15 cellular contexts compared by ENCODE assay signal in genomic region chr3:4841783-4842440, GRCh38.
DNase-seq lines count a peak whose midpoint lies in the region; ATAC-seq and TF ChIP-seq lines count a peak whose summit lies in the region.
"Had no signal": no experiment of that assay in that cellular context is flagged by ENCODE, and none has a peak within 500 bp of the region (broad histone marks: within the 10 kb centered on the region; RNA-seq: fewer than 3 reads in every experiment).

No MANE protein-coding gene starts in this region.

- peaks cover 91% of the 10 kb centered on the region for H3K4me1 Mint-ChIP-seq in activated naive CD4-positive, alpha-beta T cell treated with anti-CD3 and anti-CD28 coated beads, Interleukin-2, amount 10 ng/mL, durations not matched to agents 7 days and 5 days
- H3K4me1 Mint-ChIP-seq in stimulated activated naive CD8-positive, alpha-beta T cell treated with anti-CD3 and anti-CD28 coated beads, Interleukin-15, amount 100 ng/mL, for 72 hours: peaks cover 88% of the 10 kb centered on the region
- H3K4me1 Mint-ChIP-seq in glutamatergic neuron (ENCODE audit: low read depth, unreplicated experiment): no peaks in the 10 kb centered on the region

- DNase-seq in activated naive CD4-positive, alpha-beta T cell treated with anti-CD3 and anti-CD28 coated beads, Interleukin-2, amount 10 ng/mL, durations not matched to agents 7 days and 5 days: no peak
- no peak for DNase-seq in activated naive CD4-positive, alpha-beta T cell treated with Interleukin-2 at 50 U/mL for 16 hours
- DNase-seq in activated naive CD4-positive, alpha-beta T cell treated with anti-CD3 and anti-CD28 coated beads, Interleukin-2, amount 50 U/mL, for 72 hours (ENCODE audit: low spot score in 2 of 2): no peak
- DNase-seq in fibroblast of villous mesenchyme (ENCODE audit: low read depth) (peak; percentile 47), GOT3 (lab: John Stamatoyannopoulos, UW) (no peak), glutamatergic neuron (no peak), occipital lobe (lab: John Stamatoyannopoulos, UW) (no peak)
- DNase-seq in stimulated activated naive CD8-positive, alpha-beta T cell treated with anti-CD3 and anti-CD28 coated beads, Interleukin-15, amount 100 ng/mL, for 72 hours: no peak
- DNase-seq: anterior cingulate cortex; DMS 273 treated with DMSO at 0.1 percent for 48 hours; mucosa of descending colon; NCI-H1694; NCI-H69; stimulated activated CD4-positive, alpha-beta T cell treated with anti-CD3 and anti-CD28 coated beads, Interleukin-15, amount 100 ng/mL, for 24 hours; thyroid gland had no signal

- CTCF ChIA-PET in activated naive CD4-positive, alpha-beta T cell treated with anti-CD3 and anti-CD28 coated beads, Interleukin-2, amount 10 ng/mL, durations not matched to agents 7 days and 5 days (lab: Charles Lee): interaction anchor here (0.6 to 2.6 kb wide), 8 partner anchors 8 to 138 kb away, joined by 3 to 12 read pairs (median 6); no protein-coding TSS in a partner anchor

- H3K4me3 ChIP-seq in fibroblast of villous mesenchyme (ENCODE audit: low read depth, low read length): no peak overlapping the region
- H3K4me3 ChIP-seq: mucosa of descending colon, thyroid gland had no signal

- H3K9me3 Mint-ChIP-seq in activated naive CD4-positive, alpha-beta T cell treated with anti-CD3 and anti-CD28 coated beads, Interleukin-2, amount 10 ng/mL, durations not matched to agents 7 days and 5 days: peaks cover 9% of the 10 kb centered on the region
- peaks cover 0 to 3% of the 10 kb centered on the region in 2 donors for H3K9me3 Mint-ChIP-seq in activated naive CD4-positive, alpha-beta T cell treated with anti-CD3 and anti-CD28 coated beads, Interleukin-2, amount 50 U/mL, for 72 hours
- no peaks in the 10 kb centered on the region for H3K9me3 Mint-ChIP-seq in stimulated activated naive CD8-positive, alpha-beta T cell treated with anti-CD3 and anti-CD28 coated beads, Interleukin-15, amount 100 ng/mL, for 72 hours
- H3K9me3 Mint-ChIP-seq in glutamatergic neuron (ENCODE audit: unreplicated experiment): no peaks in the 10 kb centered on the region

- no peak overlapping the region for H3K4me3 Mint-ChIP-seq in activated naive CD4-positive, alpha-beta T cell treated with anti-CD3 and anti-CD28 coated beads, Interleukin-2, amount 10 ng/mL, durations not matched to agents 7 days and 5 days
- peak overlapping the region; percentile 48 to 66 for H3K4me3 Mint-ChIP-seq in stimulated activated naive CD8-positive, alpha-beta T cell treated with anti-CD3 and anti-CD28 coated beads, Interleukin-15, amount 100 ng/mL, for 72 hours
- H3K4me3 Mint-ChIP-seq in glutamatergic neuron (ENCODE audit: unreplicated experiment): no peak overlapping the region

- peak; percentile 11 to 68 for ATAC-seq in activated naive CD4-positive, alpha-beta T cell treated with anti-CD3 and anti-CD28 coated beads, Interleukin-2, amount 50 U/mL, for 72 hours
- peak; percentile 72 for ATAC-seq in stimulated activated naive CD8-positive, alpha-beta T cell treated with anti-CD3 and anti-CD28 coated beads, Interleukin-15, amount 100 ng/mL, for 72 hours
- ATAC-seq: mucosa of descending colon had no signal

- peak overlapping the region; percentile 61 for H3K27ac Mint-ChIP-seq in activated naive CD4-positive, alpha-beta T cell treated with anti-CD3 and anti-CD28 coated beads, Interleukin-2, amount 10 ng/mL, durations not matched to agents 7 days and 5 days
- peak overlapping the region; percentile 94 for H3K27ac Mint-ChIP-seq in activated naive CD4-positive, alpha-beta T cell treated with anti-CD3 and anti-CD28 coated beads, Interleukin-2, amount 50 U/mL, for 72 hours
- peak overlapping the region; percentile 92 to 97 for H3K27ac Mint-ChIP-seq in stimulated activated naive CD8-positive, alpha-beta T cell treated with anti-CD3 and anti-CD28 coated beads, Interleukin-15, amount 100 ng/mL, for 72 hours
- H3K27ac Mint-ChIP-seq in glutamatergic neuron (ENCODE audit: unreplicated experiment): no peak overlapping the region

- no peaks in the 10 kb centered on the region for H3K27me3 Mint-ChIP-seq in activated naive CD4-positive, alpha-beta T cell treated with anti-CD3 and anti-CD28 coated beads, Interleukin-2, amount 10 ng/mL, durations not matched to agents 7 days and 5 days
- H3K27me3 Mint-ChIP-seq in stimulated activated naive CD8-positive, alpha-beta T cell treated with anti-CD3 and anti-CD28 coated beads, Interleukin-15, amount 100 ng/mL, for 72 hours: no peaks in the 10 kb centered on the region
- H3K27me3 Mint-ChIP-seq in glutamatergic neuron (ENCODE audit: unreplicated experiment): peaks cover 2% of the 10 kb centered on the region

- peaks cover 49% of the 10 kb centered on the region for H3K36me3 Mint-ChIP-seq in activated naive CD4-positive, alpha-beta T cell treated with anti-CD3 and anti-CD28 coated beads, Interleukin-2, amount 10 ng/mL, durations not matched to agents 7 days and 5 days
- peaks cover 34 to 37% of the 10 kb centered on the region in 2 donors for H3K36me3 Mint-ChIP-seq in activated naive CD4-positive, alpha-beta T cell treated with anti-CD3 and anti-CD28 coated beads, Interleukin-2, amount 50 U/mL, for 72 hours
- no peaks in the 10 kb centered on the region for H3K36me3 Mint-ChIP-seq in glutamatergic neuron (ENCODE audit: unreplicated experiment)

- TF ChIP-seq CTCF in fibroblast of villous mesenchyme (IDR thresholded peaks at IDR 0.05; ENCODE audit: insufficient read depth, low read depth, low read length) (no peak), glutamatergic neuron (IDR thresholded peaks at IDR 0.05; ENCODE audit: partially characterized antibody, unreplicated experiment) (no peak)

Comparison
In these comparisons a context has a peak if more than half of its experiments do, and no peak if none do; other contexts are left out.
1. H3K4me3 Mint-ChIP-seq: peak in stimulated activated naive CD8-positive, alpha-beta T cell treated with anti-CD3 and anti-CD28 coated beads, Interleukin-15, amount 100 ng/mL, for 72 hours (2 of 2); none in activated naive CD4-positive, alpha-beta T cell treated with anti-CD3 and anti-CD28 coated beads, Interleukin-2, amount 10 ng/mL, durations not matched to agents 7 days and 5 days (single experiment) and glutamatergic neuron (single experiment).